In the genomic region with DNA sequence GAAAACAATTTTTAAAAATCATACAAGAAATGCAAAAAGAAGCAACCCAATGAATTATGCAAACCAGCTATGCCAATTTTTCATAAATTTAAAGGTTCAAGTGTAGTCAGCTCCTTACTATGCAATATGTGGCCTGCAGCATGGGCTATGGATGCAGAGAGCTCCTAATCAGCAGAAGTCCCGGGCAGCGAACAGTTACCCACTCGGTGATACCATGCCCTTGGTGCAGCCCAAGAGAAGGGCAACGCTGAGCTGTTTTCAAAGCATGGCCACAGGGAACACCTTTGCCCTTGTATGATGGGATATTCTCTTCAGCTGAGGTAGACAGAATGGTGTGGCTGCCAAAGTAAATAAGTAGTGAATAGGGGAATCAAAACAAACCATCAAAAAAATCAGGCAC, we compare ENCODE assay signal across 20 cellular contexts. TPM values are rescaled to one million over a fixed set of nuclear protein-coding genes. Genes with fewer than 3 reads are reported as not detected.
DNase-seq lines count a peak whose midpoint lies in the region; ATAC-seq, FAIRE-seq and TF ChIP-seq lines count a peak whose summit lies in the region.
"Had no signal": no experiment of that assay in that cellular context is flagged by ENCODE, and none has a peak within 500 bp of the region (broad histone marks: within the 10 kb centered on the region; RNA-seq: fewer than 3 reads in every experiment).

No MANE protein-coding gene starts in this region.

- DNase-seq in NCI-H1105 treated with DMSO at 0.1 percent for 48 hours (lab: John Stamatoyannopoulos, UW) (peak; percentile 4), NCI-H1105 (lab: John Stamatoyannopoulos, UW) (no peak), K562 (ENCODE audit: extremely low read depth in 1 of 4, low spot score in 3 of 4) (no peak), trophoblast cell (no peak), AG08396 (ENCODE audit: low spot score) (no peak), DMS153 treated with DMSO at 0.1 percent for 48 hours (lab: John Stamatoyannopoulos, UW; ENCODE audit: unreplicated experiment) (no peak)
- no peak for DNase-seq in activated T-cell treated with anti-CD3 and anti-CD28 coated beads, Interleukin-2, amount 50 U/mL, for 48 hours
- DNase-seq: BE2C; CD4-positive, alpha-beta T cell; DMS53; HFFc6; IMR-90; NCI-H1417; NCI-H1930; NCI-H510A treated with DMSO at 0.1 percent for 48 hours; NK-92 treated with Interleukin-12 subunit alpha and Interleukin-12 subunit beta, amount 100 ng/mL, for 24 hours; PC-9; SW 1271 had no signal

- H2BK12ac ChIP-seq in trophoblast cell (ENCODE audit: low read length), result peak overlapping the region; percentile 61

- ATAC-seq in HG02678 (IDR thresholded peaks at IDR 0.05; ENCODE audit: unreplicated experiment) (peak; percentile 3), K562 (no peak)

- H3K27me3 ChIP-seq in K562 (ENCODE audit: control insufficient read depth in 2 of 2, insufficient read depth in 2 of 2, low read length in 2 of 2) (peaks cover 0 to 5% of the 10 kb centered on the region in 2 experiments; a peak in 2 of 5 replicates), trophoblast cell (ENCODE audit: insufficient read depth, low read length) (no peaks in the 10 kb centered on the region)
- H3K27me3 ChIP-seq: BE2C had no signal

- TF ChIP-seq POLR2A in K562 (conservative IDR thresholded peaks at IDR 0.05), result no peak

- no peaks in the 10 kb centered on the region for H3K9me1 ChIP-seq in K562 (ENCODE audit: control insufficient read depth, insufficient read depth, low read length)

- H2BK120ac ChIP-seq in trophoblast cell (ENCODE audit: insufficient read depth, low read length, poor library complexity), result no peak overlapping the region

- no peak overlapping the region for H2BK5ac ChIP-seq in trophoblast cell (ENCODE audit: low read depth, low read length, poor library complexity)

- H4K8ac ChIP-seq in trophoblast cell (ENCODE audit: low read depth, low read length), result no peak overlapping the region

- H3K79me2 ChIP-seq in K562 (ENCODE audit: control insufficient read depth, insufficient read depth, low read length) (no peaks in the 10 kb centered on the region), trophoblast cell (ENCODE audit: control insufficient read depth, insufficient read depth, low read length, poor library complexity) (no peaks in the 10 kb centered on the region)

- H2AK5ac ChIP-seq in trophoblast cell (ENCODE audit: low read length), result no peak overlapping the region

- H3K79me1 ChIP-seq in trophoblast cell (ENCODE audit: low read length), result peaks cover 7% of the 10 kb centered on the region

- H3K27ac ChIP-seq in K562 (ENCODE audit: extremely low read depth, low read depth, low read length) (no peak overlapping the region), trophoblast cell (ENCODE audit: low read depth, low read length) (no peak overlapping the region)
- H3K27ac ChIP-seq: 22Rv1, PC-9 had no signal

- H3K4me3 ChIP-seq in K562 (no peak overlapping the region), trophoblast cell (ENCODE audit: low read depth, low read length) (no peak overlapping the region)
- H3K4me3 ChIP-seq: PC-9 had no signal

- intact Hi-C loops in K562 (cut with micrococcal nuclease), result no loop called here

- H3K4ac ChIP-seq in trophoblast cell (ENCODE audit: low read depth, low read length), result no peak overlapping the region

- H3K18ac ChIP-seq in trophoblast cell (ENCODE audit: low read length), result no peak overlapping the region

- H3K23ac ChIP-seq in trophoblast cell (ENCODE audit: low read length), result no peak overlapping the region

- TF ChIP-seq CTCF in K562 (IDR thresholded peaks at IDR 0.05 in 2 of 3, conservative IDR thresholded peaks at IDR 0.05 in 1 of 3; ENCODE audit: insufficient read depth in 2 of 3, low read depth in 1 of 3, low read length in 3 of 3), result no peak

- no peak overlapping the region for H4K12ac ChIP-seq in trophoblast cell (ENCODE audit: low read depth, low read length)

- POLR2A ChIA-PET in K562 (lab: Yijun Ruan, JAX), result interaction anchor here (0.7 to 0.9 kb wide), 2 partner anchors 14 to 17 kb away, joined by 4 to 8 read pairs; a partner anchor contains a TSS

- FAIRE-seq in K562 (lab: Jason Lieb, UNC), result no peak

- 0 out of 2 replicates have a peak overlapping the region, but pooled peaks have one; percentile 3 for H2AFZ ChIP-seq in K562 (ENCODE audit: low read depth, low read length)
- H2AFZ ChIP-seq in trophoblast cell (ENCODE audit: insufficient read depth, low read length, poor library complexity), result no peak overlapping the region
- H2AFZ ChIP-seq: PC-9 had no signal

- WGBS in K562 (ENCODE audit: insufficient coverage, low coverage, missing lambda C conversion rate), result 24% methylated on average over 4 of the region's 4 CpGs
- no CpG with 5 or more reads among the region's 4 CpGs for WGBS in trophoblast cell (ENCODE audit: extremely low coverage, insufficient coverage, insufficient read length)

- H3K9ac ChIP-seq in K562 (ENCODE audit: insufficient read depth in 1 of 2, low read depth in 2 of 2, low read length in 2 of 2) (no peak overlapping the region), trophoblast cell (ENCODE audit: low read length) (no peak overlapping the region)

- CTCF ChIA-PET in K562 (lab: Yijun Ruan, JAX; ENCODE audit: low intra/inter-chr PET ratio), result no interaction called here

- H3K36me3 ChIP-seq in K562 (ENCODE audit: control insufficient read depth, insufficient read depth, low read length) (no peaks in the 10 kb centered on the region), trophoblast cell (ENCODE audit: control insufficient read depth in 1 of 2, insufficient read depth in 2 of 2, low read length in 2 of 2) (no peaks in the 10 kb centered on the region)
- H3K36me3 ChIP-seq: BE2C had no signal

- H4K20me1 ChIP-seq in K562 (replicated peaks; ENCODE audit: control insufficient read depth, insufficient read depth, low read length), result no peaks in the 10 kb centered on the region

- in situ Hi-C loops in K562 (cut with MboI), result no loop called here

- H3K4me1 ChIP-seq in K562 (replicated peaks in 1 of 2; ENCODE audit: control insufficient read depth in 2 of 2, insufficient read depth in 2 of 2, low read length in 2 of 2) (peaks cover 0 to 8% of the 10 kb centered on the region in 2 experiments; a peak in 2 of 5 replicates), trophoblast cell (ENCODE audit: control insufficient read depth in 1 of 2, insufficient read depth in 2 of 2, low read length in 2 of 2) (peaks cover 8 to 15% of the 10 kb centered on the region in 2 experiments)
- H3K4me1 ChIP-seq: BE2C had no signal

- TF ChIP-seq EP300 in K562 (IDR thresholded peaks at IDR 0.05; ENCODE audit: low read length), result no peak

- no peak overlapping the region for H4K91ac ChIP-seq in trophoblast cell (ENCODE audit: low read depth, low read length)

- H3K14ac ChIP-seq in trophoblast cell (ENCODE audit: low read length), result no peak overlapping the region

- H3K9me3 ChIP-seq in K562 (replicated peaks; ENCODE audit: control insufficient read depth, insufficient read depth, low read depth, low read length) (no peaks in the 10 kb centered on the region), trophoblast cell (ENCODE audit: insufficient read depth, low read depth, low read length) (no peaks in the 10 kb centered on the region)
- H3K9me3 ChIP-seq: BE2C had no signal

- no TSS peak for BruUV-seq in K562 (replicated peaks; lab: Mats Ljungman, UMichigan)

- no peak for TF ChIP-seq RAD21 in K562 (CRISPR knock-in tag; conservative IDR thresholded peaks at IDR 0.05 in 1 of 2, IDR thresholded peaks at IDR 0.05 in 1 of 2)

- H3K4me2 ChIP-seq in K562 (ENCODE audit: insufficient read depth, low read length) (no peak overlapping the region), trophoblast cell (ENCODE audit: low read length) (no peak overlapping the region)
- H3K4me2 ChIP-seq: PC-9 had no signal

TF ChIP-seq in K562, 482 proteins besides CTCF, POLR2A, EP300 and RAD21 (continues in another document):
- TF ChIP-seq, protein P1, sequence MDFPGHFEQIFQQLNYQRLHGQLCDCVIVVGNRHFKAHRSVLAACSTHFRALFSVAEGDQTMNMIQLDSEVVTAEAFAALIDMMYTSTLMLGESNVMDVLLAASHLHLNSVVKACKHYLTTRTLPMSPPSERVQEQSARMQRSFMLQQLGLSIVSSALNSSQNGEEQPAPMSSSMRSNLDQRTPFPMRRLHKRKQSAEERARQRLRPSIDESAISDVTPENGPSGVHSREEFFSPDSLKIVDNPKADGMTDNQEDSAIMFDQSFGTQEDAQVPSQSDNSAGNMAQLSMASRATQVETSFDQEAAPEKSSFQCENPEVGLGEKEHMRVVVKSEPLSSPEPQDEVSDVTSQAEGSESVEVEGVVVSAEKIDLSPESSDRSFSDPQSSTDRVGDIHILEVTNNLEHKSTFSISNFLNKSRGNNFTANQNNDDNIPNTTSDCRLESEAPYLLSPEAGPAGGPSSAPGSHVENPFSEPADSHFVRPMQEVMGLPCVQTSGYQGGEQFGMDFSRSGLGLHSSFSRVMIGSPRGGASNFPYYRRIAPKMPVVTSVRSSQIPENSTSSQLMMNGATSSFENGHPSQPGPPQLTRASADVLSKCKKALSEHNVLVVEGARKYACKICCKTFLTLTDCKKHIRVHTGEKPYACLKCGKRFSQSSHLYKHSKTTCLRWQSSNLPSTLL (IDR thresholded peaks at IDR 0.05), result no peak
- TF ChIP-seq, protein P2, sequence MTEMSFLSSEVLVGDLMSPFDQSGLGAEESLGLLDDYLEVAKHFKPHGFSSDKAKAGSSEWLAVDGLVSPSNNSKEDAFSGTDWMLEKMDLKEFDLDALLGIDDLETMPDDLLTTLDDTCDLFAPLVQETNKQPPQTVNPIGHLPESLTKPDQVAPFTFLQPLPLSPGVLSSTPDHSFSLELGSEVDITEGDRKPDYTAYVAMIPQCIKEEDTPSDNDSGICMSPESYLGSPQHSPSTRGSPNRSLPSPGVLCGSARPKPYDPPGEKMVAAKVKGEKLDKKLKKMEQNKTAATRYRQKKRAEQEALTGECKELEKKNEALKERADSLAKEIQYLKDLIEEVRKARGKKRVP (CRISPR knock-in tag; IDR thresholded peaks at IDR 0.05), result no peak

RNA-seq across cellular contexts. Expression of a gene that starts 17.3 kb away (rescaled TPM):
- 74.2 and 178 TPM in 2 replicates for total RNA-seq in K562 (2011; cell fraction: chromatin; rRNA removed; ENCODE audit: low replicate concordance)
- total RNA-seq in K562 (2011; cell fraction: nucleolus; rRNA removed), result 34.4 and 36.5 TPM in 2 replicates
- total RNA-seq in K562 (2011; cell fraction: nucleoplasm; rRNA removed), result 75.4 and 160 TPM in 2 replicates
- total RNA-seq in K562 (2014; rRNA removed), result 117 and 132 TPM in 2 replicates
- 102 and 118 TPM in 2 replicates for total RNA-seq in K562 (2014; rRNA removed; fragmentation: Illumina TruSeq; extraction: Trizol)
- 76.1 and 101 TPM in 2 replicates for total RNA-seq in K562 (2015; rRNA removed; fragmentation: Illumina TruSeq; extraction: Trizol)
- total RNA-seq in K562 (2021), result 92.2 and 94.3 TPM in 2 replicates
- polyA plus RNA-seq in K562 (2011; rRNA removed), result 65.1 and 71.1 TPM in 2 replicates
- 22.9 and 43.5 TPM in 2 replicates for polyA plus RNA-seq in K562 (2011; cell fraction: cytosol; rRNA removed)
- polyA plus RNA-seq in K562 (2011; cell fraction: nucleus; rRNA removed), result 46.1 and 59.3 TPM in 2 replicates
- 41.6 and 51.1 TPM in 2 replicates for polyA plus RNA-seq in K562 (2012)
- 85.4 and 88.4 TPM in 2 replicates for polyA plus RNA-seq in K562 (2014; fragmentation: Illumina TruSeq; extraction: Trizol)
- polyA plus RNA-seq in K562 (2014; fragmentation: Nextera tagmentation; extraction: Ambion mirVana), result 10 to 100 TPM; 16.3 to 16.9 TPM
- polyA plus RNA-seq in K562 (2014; rRNA removed), result 74.8 and 75.6 TPM in 2 replicates
- polyA minus RNA-seq in K562 (2011; rRNA and poly(A)+ RNA removed), result 144 and 168 TPM in 2 replicates
- polyA minus RNA-seq in K562 (2011; cell fraction: cytosol; rRNA and poly(A)+ RNA removed), result 50.1 and 63.7 TPM in 2 replicates
- polyA minus RNA-seq in K562 (2011; cell fraction: nucleus; rRNA and poly(A)+ RNA removed), result 63.5 and 96.7 TPM in 2 replicates
- 101 and 104 TPM in 2 replicates for polyA plus RNA-seq in trophoblast cell (2013)
